Comparison of ENCODE assay signal across 13 cellular contexts in the genomic region with DNA sequence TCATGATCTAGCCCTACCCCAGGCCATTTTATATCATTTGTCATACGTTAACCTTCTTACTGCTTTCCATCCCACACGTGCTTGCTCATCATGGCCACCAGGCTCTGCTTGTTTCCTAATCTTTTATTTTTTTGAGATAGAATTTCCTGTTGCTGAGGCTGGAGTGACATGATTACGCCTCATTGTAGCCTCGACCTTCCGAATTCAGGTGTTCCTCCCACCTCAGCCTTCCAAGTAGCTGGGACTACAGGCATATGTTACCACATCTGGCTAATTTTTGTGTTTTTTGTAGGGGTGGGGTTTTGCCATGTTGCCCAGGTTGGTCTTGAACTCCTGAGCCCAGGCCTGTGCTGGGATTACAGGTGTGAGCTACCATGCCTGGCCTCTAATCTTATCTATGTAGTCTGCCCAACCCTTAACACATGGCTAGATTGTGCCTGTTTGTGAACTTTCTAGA. TPM values are rescaled to one million over a fixed set of nuclear protein-coding genes. Genes with fewer than 3 reads are reported as not detected.
A peak's percentile ranks its signal among the peaks of the same experiment; 100 is the strongest.
DNase-seq lines count a peak whose midpoint lies in the region; ATAC-seq and TF ChIP-seq lines count a peak whose summit lies in the region.
"Had no signal": no experiment of that assay in that cellular context is flagged by ENCODE, and none has a peak within 500 bp of the region (broad histone marks: within the 10 kb centered on the region; RNA-seq: fewer than 3 reads in every experiment).

No MANE protein-coding gene starts in this region.

- no peaks in the 10 kb centered on the region for H3K27me3 ChIP-seq in stomach
- H3K27me3 ChIP-seq: upper lobe of right lung had no signal

- no peaks in the 10 kb centered on the region for H3K27me3 Mint-ChIP-seq in activated T-cell treated with anti-CD3 and anti-CD28 coated beads, Interleukin-2, amount 50 U/mL, for 72 hours (ENCODE audit: low read depth)
- H3K27me3 Mint-ChIP-seq in activated T-cell treated with anti-CD3 and anti-CD28 coated beads, Interleukin-2, amount 50 U/mL, for 24 hours = no peaks in the 10 kb centered on the region
- no peaks in the 10 kb centered on the region for H3K27me3 Mint-ChIP-seq in activated T-helper 2 cell treated with anti-CD3 and anti-CD28 coated beads, Interferon-gamma antibody, Interleukin-2, Interleukin-4, amounts not matched to agents 10 μg/mL and 5 μg/mL and 100 μg/mL, durations not matched to agents 14 hours and 24 hours and 36 hours (ENCODE audit: low read depth)

- H3K4me1 Mint-ChIP-seq in activated T-cell treated with anti-CD3 and anti-CD28 coated beads, Interleukin-2, amount 50 U/mL, for 72 hours (ENCODE audit: low read depth) = peaks cover 54% of the 10 kb centered on the region
- H3K4me1 Mint-ChIP-seq in activated T-cell treated with anti-CD3 and anti-CD28 coated beads, Interleukin-2, amount 50 U/mL, for 24 hours (ENCODE audit: low read depth) = peaks cover 60% of the 10 kb centered on the region
- peaks cover 45% of the 10 kb centered on the region for H3K4me1 Mint-ChIP-seq in activated T-helper 2 cell treated with anti-CD3 and anti-CD28 coated beads, Interferon-gamma antibody, Interleukin-2, Interleukin-4, amounts not matched to agents 10 μg/mL and 5 μg/mL and 100 μg/mL, durations not matched to agents 14 hours and 24 hours and 36 hours (ENCODE audit: low read depth)

- intact Hi-C loops in activated T-helper 2 cell treated with anti-CD3 and anti-CD28 coated beads, Interferon-gamma antibody, Interleukin-2, Interleukin-4, amounts not matched to agents 10 μg/mL and 5 μg/mL and 100 μg/mL, durations not matched to agents 14 hours and 24 hours and 36 hours (cut with micrococcal nuclease) = loop anchor here (5.0 kb wide), 1 partner anchor 758 kb away; the partner anchor contains the start of gene NUF2
- intact Hi-C loops in stomach (cut with DNase I; ENCODE audit: low total_unique reads) = no loop called here

- peak overlapping the region in 3 of 5 donors; percentile 37 to 53 (median 37) for H3K27ac ChIP-seq in stomach
- H3K27ac ChIP-seq: PC-9, upper lobe of right lung had no signal

- H3K9me3 Mint-ChIP-seq in activated T-cell treated with anti-CD3 and anti-CD28 coated beads, Interleukin-2, amount 50 U/mL, for 72 hours = no peaks in the 10 kb centered on the region
- H3K9me3 Mint-ChIP-seq in activated T-cell treated with anti-CD3 and anti-CD28 coated beads, Interleukin-2, amount 50 U/mL, for 24 hours = no peaks in the 10 kb centered on the region
- H3K9me3 Mint-ChIP-seq in activated T-helper 2 cell treated with anti-CD3 and anti-CD28 coated beads, Interferon-gamma antibody, Interleukin-2, Interleukin-4, amounts not matched to agents 10 μg/mL and 5 μg/mL and 100 μg/mL, durations not matched to agents 14 hours and 24 hours and 36 hours = no peaks in the 10 kb centered on the region

- TF ChIP-seq CTCF in fibroblast of mammary gland (conservative IDR thresholded peaks at IDR 0.05; ENCODE audit: control insufficient read depth, insufficient read depth, low read depth, low read length) (no peak), stomach (IDR thresholded peaks at IDR 0.05) (no peak)

- TF ChIP-seq EP300 in stomach (IDR thresholded peaks at IDR 0.05) = no peak

- 73 to 78% (median 74%) methylated on average over 5 of the region's 5 CpGs for WGBS in stomach, 5 donors

- H3K4me3 ChIP-seq in fibroblast of mammary gland (ENCODE audit: control insufficient read depth, low read depth, low read length) (no peak overlapping the region), stomach (peak overlapping the region in 2 of 4 donors; percentile 83 to 92)
- H3K4me3 ChIP-seq: PC-9, upper lobe of right lung had no signal

- DNase-seq in activated T-cell treated with anti-CD3 and anti-CD28 coated beads, Interleukin-2, amount 50 U/mL, for 72 hours = no peak
- no peak for DNase-seq in activated T-cell treated with anti-CD3 and anti-CD28 coated beads, Interleukin-2, amount 50 U/mL, for 24 hours
- DNase-seq in activated T-helper 2 cell treated with anti-CD3 and anti-CD28 coated beads, Interferon-gamma antibody, Interleukin-2, Interleukin-4, amounts not matched to agents 10 μg/mL and 5 μg/mL and 100 μg/mL, durations not matched to agents 14 hours and 24 hours and 36 hours (ENCODE audit: low spot score) = no peak
- peak; percentile 34 for DNase-seq in fibroblast of mammary gland (ENCODE audit: low read depth)
- no peak for DNase-seq in stomach
- no peak for DNase-seq in cerebellar cortex (ENCODE audit: low spot score)
- DNase-seq in iPS-NIHi7 (ENCODE audit: extremely low spot score) = no peak
- DNase-seq in activated CD8-positive, alpha-beta memory T cell treated with anti-CD3 and anti-CD28 coated beads, Interleukin-2, amount 50 U/mL, for 4 hours = no peak
- DNase-seq: KBM-7, NCI-H2171 treated with DMSO at 0.1 percent for 48 hours, PC-9, upper lobe of right lung had no signal

- H3K4me1 ChIP-seq in stomach = peaks cover 30 to 88% (median 70%) of the 10 kb centered on the region in 4 donors

- no peak for ATAC-seq in activated T-cell treated with anti-CD3 and anti-CD28 coated beads, Interleukin-2, amount 50 U/mL, for 72 hours (replicated peaks in 1 of 2)
- ATAC-seq: sciatic nerve, upper lobe of right lung had no signal

- H3K4me3 Mint-ChIP-seq in activated T-cell treated with anti-CD3 and anti-CD28 coated beads, Interleukin-2, amount 50 U/mL, for 72 hours = peak overlapping the region; percentile 45 to 50
- no peak overlapping the region for H3K4me3 Mint-ChIP-seq in activated T-cell treated with anti-CD3 and anti-CD28 coated beads, Interleukin-2, amount 50 U/mL, for 24 hours
- peak overlapping the region; percentile 30 for H3K4me3 Mint-ChIP-seq in activated T-helper 2 cell treated with anti-CD3 and anti-CD28 coated beads, Interferon-gamma antibody, Interleukin-2, Interleukin-4, amounts not matched to agents 10 μg/mL and 5 μg/mL and 100 μg/mL, durations not matched to agents 14 hours and 24 hours and 36 hours (ENCODE audit: low read depth)

- no peaks in the 10 kb centered on the region for H3K9me3 ChIP-seq in stomach
- H3K9me3 ChIP-seq: upper lobe of right lung had no signal

- H3K36me3 Mint-ChIP-seq in activated T-cell treated with anti-CD3 and anti-CD28 coated beads, Interleukin-2, amount 50 U/mL, for 72 hours (ENCODE audit: insufficient read depth in 2 of 2) = peaks cover 2 to 14% of the 10 kb centered on the region in 2 donors
- H3K36me3 Mint-ChIP-seq in activated T-cell treated with anti-CD3 and anti-CD28 coated beads, Interleukin-2, amount 50 U/mL, for 24 hours (ENCODE audit: low read depth) = peaks cover 49% of the 10 kb centered on the region
- H3K36me3 Mint-ChIP-seq in activated T-helper 2 cell treated with anti-CD3 and anti-CD28 coated beads, Interferon-gamma antibody, Interleukin-2, Interleukin-4, amounts not matched to agents 10 μg/mL and 5 μg/mL and 100 μg/mL, durations not matched to agents 14 hours and 24 hours and 36 hours (ENCODE audit: low read depth) = peaks cover 39% of the 10 kb centered on the region

- peaks cover 5 to 29% (median 21%) of the 10 kb centered on the region in 4 donors for H3K36me3 ChIP-seq in stomach

- H3K27ac Mint-ChIP-seq in activated T-cell treated with anti-CD3 and anti-CD28 coated beads, Interleukin-2, amount 50 U/mL, for 72 hours = peak overlapping the region; percentile 35
- no peak overlapping the region for H3K27ac Mint-ChIP-seq in activated T-cell treated with anti-CD3 and anti-CD28 coated beads, Interleukin-2, amount 50 U/mL, for 24 hours
- peak overlapping the region; percentile 20 for H3K27ac Mint-ChIP-seq in activated T-helper 2 cell treated with anti-CD3 and anti-CD28 coated beads, Interferon-gamma antibody, Interleukin-2, Interleukin-4, amounts not matched to agents 10 μg/mL and 5 μg/mL and 100 μg/mL, durations not matched to agents 14 hours and 24 hours and 36 hours

- no peak for TF ChIP-seq POLR2A in stomach (IDR thresholded peaks at IDR 0.05)

RNA-seq across cellular contexts. Expression of gene UAP1, which starts 3.3 kb away (rescaled TPM):
- 10 to 100 TPM; 21.0 to 22.7 TPM for total RNA-seq in activated T-cell treated with anti-CD3 and anti-CD28 coated beads, Interleukin-2, amount 50 U/mL, for 72 hours
- 50.4 and 54.7 TPM in 2 replicates for total RNA-seq in activated T-helper 2 cell treated with anti-CD3 and anti-CD28 coated beads, Interferon-gamma antibody, Interleukin-2, Interleukin-4, amounts not matched to agents 10 μg/mL and 5 μg/mL and 100 μg/mL, durations not matched to agents 14 hours and 24 hours and 36 hours
- 100 to 1,000 TPM in 2 of 5 donors, 10 to 100 TPM in 3; 16.5 to 184 (median 58.1) TPM for total RNA-seq in stomach
- polyA plus RNA-seq in stomach = 100 to 1,000 TPM in 1 of 3 donors, 10 to 100 TPM in 2; 39.5 to 123 (median 58.8) TPM
